ENCODE assay signal across 1 cellular context in genomic region chr14:22797017-22797917, GRCh38.
TF ChIP-seq lines count a peak whose summit lies in the region.

No MANE protein-coding gene starts in this region.

TF ChIP-seq in H1, 55 proteins besides CTCF, POLR2A, EP300 and RAD21:
- TF ChIP-seq ZNF274 (IDR thresholded peaks at IDR 0.05; ENCODE audit: borderline replicate concordance, extremely low read depth, low read length) (no peak), USF2 (IDR thresholded peaks at IDR 0.05; ENCODE audit: low read length) (no peak), SP1 (IDR thresholded peaks at IDR 0.05; ENCODE audit: low read depth, low read length) (peak; percentile 73), TEAD4 (IDR thresholded peaks at IDR 0.05; ENCODE audit: low read depth, low read length) (peak; percentile 92), NANOG (IDR thresholded peaks at IDR 0.05; ENCODE audit: insufficient read depth, low read depth, low read length, poor library complexity, severe bottlenecking) (no peak), HDAC2 (IDR thresholded peaks at IDR 0.05; ENCODE audit: borderline replicate concordance in 1 of 2, low read depth in 2 of 2, low read length in 2 of 2) (0 out of 4 replicates have a peak, but pooled peaks of 1 of the 2 experiments have one; percentile 13), POU5F1 (IDR thresholded peaks at IDR 0.05; ENCODE audit: low read depth, low read length) (0 out of 2 replicates have a peak, but pooled peaks have one; percentile 27), ASH2L (IDR thresholded peaks at IDR 0.05; ENCODE audit: low read length) (no peak)
